In genomic region chr1:30302808-30303310, GRCh38 we compare ENCODE assay signal across 21 cellular contexts.
A peak's percentile ranks its signal among the peaks of the same experiment; 100 is the strongest.
DNase-seq lines count a peak whose midpoint lies in the region; ATAC-seq and TF ChIP-seq lines count a peak whose summit lies in the region.
"Had no signal": no experiment of that assay in that cellular context is flagged by ENCODE, and none has a peak within 500 bp of the region (broad histone marks: within the 10 kb centered on the region; RNA-seq: fewer than 3 reads in every experiment).

No MANE protein-coding gene starts in this region.

- no peak overlapping the region for H3K4me3 Mint-ChIP-seq in progenitor cell of endocrine pancreas (ENCODE audit: low read depth)
- H3K4me3 Mint-ChIP-seq: H9; neural crest cell; stimulated activated naive CD8-positive, alpha-beta T cell treated with anti-CD3 and anti-CD28 coated beads, Interleukin-15, amount 100 ng/mL, for 72 hours had no signal

- no peak for ATAC-seq in GM21390 (IDR thresholded peaks at IDR 0.05; ENCODE audit: unreplicated experiment)
- ATAC-seq in GM19455 (IDR thresholded peaks at IDR 0.05; ENCODE audit: unreplicated experiment), result no peak
- no peak for ATAC-seq in stimulated activated naive CD8-positive, alpha-beta T cell treated with anti-CD3 and anti-CD28 coated beads, Interleukin-15, Interleukin-2, amounts not matched to agents 100 U/mL and 50 U/mL, for 24 hours
- ATAC-seq: A549; esophagus mucosa; left cardiac atrium; Right ventricle myocardium inferior; stimulated activated naive CD8-positive, alpha-beta T cell treated with anti-CD3 and anti-CD28 coated beads, Interleukin-15, amount 100 ng/mL, for 72 hours had no signal

- H3K36me3 Mint-ChIP-seq in progenitor cell of endocrine pancreas (ENCODE audit: insufficient read depth), result no peaks in the 10 kb centered on the region

- no peaks in the 10 kb centered on the region for H3K4me1 Mint-ChIP-seq in progenitor cell of endocrine pancreas (ENCODE audit: low read depth)
- H3K4me1 Mint-ChIP-seq: neural crest cell; stimulated activated naive CD8-positive, alpha-beta T cell treated with anti-CD3 and anti-CD28 coated beads, Interleukin-15, amount 100 ng/mL, for 72 hours had no signal

- H3K27me3 Mint-ChIP-seq in progenitor cell of endocrine pancreas, result peaks cover 7% of the 10 kb centered on the region

- H3K27ac Mint-ChIP-seq in progenitor cell of endocrine pancreas, result no peak overlapping the region

- TF ChIP-seq CTCF in progenitor cell of endocrine pancreas (IDR thresholded peaks at IDR 0.05; ENCODE audit: unreplicated experiment), result no peak

- DNase-seq in NCI-H2107 treated with DMSO at 0.1 percent for 48 hours (lab: John Stamatoyannopoulos, UW; ENCODE audit: unreplicated experiment) (peak; percentile 1), NCI-H2107 (lab: John Stamatoyannopoulos, UW) (no peak), NCI-H1694 treated with DMSO at 0.1 percent for 48 hours (lab: John Stamatoyannopoulos, UW) (peak; percentile 72), NCI-H748 treated with DMSO at 0.1 percent for 48 hours (lab: John Stamatoyannopoulos, UW) (peak; percentile 61), progenitor cell of endocrine pancreas (ENCODE audit: low spot score, unreplicated experiment) (peak; percentile 2)
- no peak for DNase-seq in stimulated activated naive CD8-positive, alpha-beta T cell treated with anti-CD3 and anti-CD28 coated beads, Interleukin-15, Interleukin-2, amounts not matched to agents 100 U/mL and 50 U/mL, for 24 hours
- DNase-seq: activated CD4-positive, alpha-beta T cell treated with anti-CD3 and anti-CD28 coated beads for 48 hours; activated gamma-delta T cell treated with Interleukin-2 at 50 U/mL for 16 hours; H9; left cardiac atrium; midbrain; small intestine; stimulated activated CD4-positive, alpha-beta T cell treated with anti-CD3 and anti-CD28 coated beads, Interleukin-2, amount 100 ng/mL, for 48 hours; stimulated activated naive CD8-positive, alpha-beta T cell treated with anti-CD3 and anti-CD28 coated beads, Interleukin-15, amount 100 ng/mL, for 72 hours; upper lobe of left lung had no signal

- H3K9me3 Mint-ChIP-seq in progenitor cell of endocrine pancreas (ENCODE audit: low read depth), result peaks cover under 1% of the 10 kb centered on the region

Comparison
In these comparisons a context has a peak if more than half of its experiments do, and no peak if none do; other contexts are left out.
1. DNase-seq: peak in NCI-H2107 treated with DMSO at 0.1 percent for 48 hours (single experiment), NCI-H1694 treated with DMSO at 0.1 percent for 48 hours (single experiment), NCI-H748 treated with DMSO at 0.1 percent for 48 hours (single experiment) and progenitor cell of endocrine pancreas (single experiment); none in NCI-H2107 (single experiment) and stimulated activated naive CD8-positive, alpha-beta T cell treated with anti-CD3 and anti-CD28 coated beads, Interleukin-15, Interleukin-2, amounts not matched to agents 100 U/mL and 50 U/mL, for 24 hours (single experiment).